In the genomic region with DNA sequence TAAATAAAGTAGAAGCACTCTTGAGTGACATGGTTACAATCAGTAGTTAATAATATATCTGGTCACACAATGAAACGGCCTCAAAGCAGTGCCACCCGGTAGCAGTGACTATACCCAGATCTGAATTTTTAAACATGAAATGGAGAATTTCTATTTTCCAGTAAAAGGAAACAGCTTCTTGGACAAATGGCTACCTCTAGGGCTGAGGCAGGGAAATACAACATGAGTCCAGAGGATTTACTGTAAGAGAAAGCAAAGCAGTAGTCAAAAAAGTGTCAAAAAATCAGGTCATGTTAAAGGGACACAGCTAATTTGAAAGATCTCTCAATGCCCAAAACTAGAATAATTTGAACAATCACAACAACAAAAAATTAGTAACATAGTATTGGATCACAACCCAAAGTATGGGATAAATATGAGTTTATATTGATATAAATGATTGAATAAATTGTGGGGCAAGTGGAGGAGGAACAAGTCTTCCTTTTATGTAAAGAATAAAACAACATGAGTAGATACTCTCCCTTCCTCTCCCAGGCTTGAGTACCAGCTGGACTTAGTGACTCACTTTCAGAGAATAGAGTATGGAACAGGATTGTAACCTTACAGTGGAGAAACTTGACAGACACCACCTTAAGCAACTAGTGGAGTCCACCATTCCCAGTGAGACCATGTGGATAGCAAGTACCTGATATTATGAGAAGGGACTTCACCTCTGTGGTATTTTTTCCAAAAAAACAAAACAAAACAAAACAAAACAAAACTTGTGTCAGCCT, we compare ENCODE assay signal across 20 cellular contexts.
DNase-seq lines count a peak whose midpoint lies in the region; ATAC-seq and TF ChIP-seq lines count a peak whose summit lies in the region.
"Had no signal": no experiment of that assay in that cellular context is flagged by ENCODE, and none has a peak within 500 bp of the region (broad histone marks: within the 10 kb centered on the region; RNA-seq: fewer than 3 reads in every experiment).

No MANE protein-coding gene starts in this region.

- H3K27ac ChIP-seq in heart left ventricle = no peak overlapping the region
- no peak overlapping the region for H3K27ac ChIP-seq in vagina
- H3K27ac ChIP-seq: lower lobe of right lung, sigmoid colon had no signal

- H3K4me1 ChIP-seq in heart left ventricle (peaks cover 0 to 8% (median 0%) of the 10 kb centered on the region in 12 donors), vagina (no peaks in the 10 kb centered on the region)
- H3K4me1 ChIP-seq: lower lobe of right lung had no signal

- WGBS in heart left ventricle, 4 donors = 64 to 79% (median 68%) methylated on average over 2 of the region's 2 CpGs

- H3K27me3 ChIP-seq in heart left ventricle (no peaks in the 10 kb centered on the region), vagina (no peaks in the 10 kb centered on the region)
- H3K27me3 ChIP-seq: sigmoid colon had no signal

- H3K36me3 ChIP-seq in heart left ventricle = no peaks in the 10 kb centered on the region
- H3K36me3 ChIP-seq in vagina = no peaks in the 10 kb centered on the region
- H3K36me3 ChIP-seq: lower lobe of right lung, sigmoid colon had no signal

- TF ChIP-seq CTCF in heart left ventricle (IDR thresholded peaks at IDR 0.05) (peak in 7 of 12 donors; percentile 12 to 37 (median 19)), fibroblast of pulmonary artery (IDR thresholded peaks at IDR 0.05; ENCODE audit: low read length, missing control alignments) (peak; percentile 16), retinal pigment epithelial cell (conservative IDR thresholded peaks at IDR 0.05; ENCODE audit: low read depth, low read length) (peak; percentile 46), vagina (IDR thresholded peaks at IDR 0.05) (no peak)

- DNase-seq in heart left ventricle (no peak), left ventricle myocardium superior (no peak), amniotic epithelial cell (ENCODE audit: low read depth) (peak; percentile 2), fibroblast of pulmonary artery (ENCODE audit: low read depth) (peak; percentile 13), retinal pigment epithelial cell (ENCODE audit: low read depth) (no peak), vagina (ENCODE audit: extremely low spot score in 2 of 2) (no peak), HPDE6-E6E7 (ENCODE audit: extremely low spot score) (no peak)
- no peak for DNase-seq in activated CD4-positive, alpha-beta T cell treated with anti-CD3 and anti-CD28 coated beads, Interleukin-2, amount 50 U/mL, for 48 hours
- DNase-seq: activated CD8-positive, alpha-beta T cell treated with anti-CD3 and anti-CD28 coated beads for 36 hours; activated T-cell treated with anti-CD3 and anti-CD28 coated beads, Interleukin-2, amount 50 U/mL, for 72 hours; CD8-positive, alpha-beta memory T cell; cerebellar nuclear complex; effector memory CD4-positive, alpha-beta T cell; foreskin melanocyte; lower lobe of right lung; NCI-H2029; SHP77; sigmoid colon; stimulated activated CD4-positive, alpha-beta T cell treated with anti-CD3 and anti-CD28 coated beads, Interleukin-1b, Interleukin-23, amount 100 ng/mL, for 48 hours had no signal

- ATAC-seq in heart left ventricle (no peak), left ventricle myocardium superior (no peak)
- ATAC-seq: activated CD8-positive, alpha-beta T cell treated with anti-CD3 and anti-CD28 coated beads for 36 hours; activated T-cell treated with anti-CD3 and anti-CD28 coated beads, Interleukin-2, amount 50 U/mL, for 72 hours; K562; lower lobe of right lung had no signal

- H3K4me3 ChIP-seq in heart left ventricle (no peak overlapping the region), fibroblast of pulmonary artery (replicated peaks; ENCODE audit: low read depth, low read length) (no peak overlapping the region), retinal pigment epithelial cell (ENCODE audit: low read length) (no peak overlapping the region), vagina (no peak overlapping the region)
- H3K4me3 ChIP-seq: K562, lower lobe of right lung, sigmoid colon had no signal

- H3K9me3 ChIP-seq in heart left ventricle (no peaks in the 10 kb centered on the region), vagina (no peaks in the 10 kb centered on the region)
- H3K9me3 ChIP-seq: lower lobe of right lung, sigmoid colon had no signal

- intact Hi-C loops in heart left ventricle (cut with DNase I) (loop anchor here in 2 of 10 donors (5.0 to 10.0 kb wide), 2 partner anchors 346 to 349 kb away; no protein-coding TSS in a partner anchor), left ventricle myocardium superior (cut with micrococcal nuclease) (no loop called here), vagina (cut with DNase I) (no loop called here)

- TF ChIP-seq POLR2A in heart left ventricle (IDR thresholded peaks at IDR 0.05) (no peak), vagina (IDR thresholded peaks at IDR 0.05) (no peak)

Comparison
In these comparisons a context has a peak if more than half of its experiments do, and no peak if none do; other contexts are left out.
1. DNase-seq: peak in amniotic epithelial cell (single experiment) and fibroblast of pulmonary artery (single experiment); none in heart left ventricle (0 of 5), left ventricle myocardium superior (single experiment), retinal pigment epithelial cell (single experiment), vagina (0 of 2), activated CD4-positive, alpha-beta T cell treated with anti-CD3 and anti-CD28 coated beads, Interleukin-2, amount 50 U/mL, for 48 hours (0 of 2) and HPDE6-E6E7 (single experiment).
2. CTCF ChIP-seq: peak in heart left ventricle (7 of 12), fibroblast of pulmonary artery (single experiment) and retinal pigment epithelial cell (single experiment); none in vagina (0 of 3).